Comparison of ENCODE assay signal across 1 cellular context in the genomic region with DNA sequence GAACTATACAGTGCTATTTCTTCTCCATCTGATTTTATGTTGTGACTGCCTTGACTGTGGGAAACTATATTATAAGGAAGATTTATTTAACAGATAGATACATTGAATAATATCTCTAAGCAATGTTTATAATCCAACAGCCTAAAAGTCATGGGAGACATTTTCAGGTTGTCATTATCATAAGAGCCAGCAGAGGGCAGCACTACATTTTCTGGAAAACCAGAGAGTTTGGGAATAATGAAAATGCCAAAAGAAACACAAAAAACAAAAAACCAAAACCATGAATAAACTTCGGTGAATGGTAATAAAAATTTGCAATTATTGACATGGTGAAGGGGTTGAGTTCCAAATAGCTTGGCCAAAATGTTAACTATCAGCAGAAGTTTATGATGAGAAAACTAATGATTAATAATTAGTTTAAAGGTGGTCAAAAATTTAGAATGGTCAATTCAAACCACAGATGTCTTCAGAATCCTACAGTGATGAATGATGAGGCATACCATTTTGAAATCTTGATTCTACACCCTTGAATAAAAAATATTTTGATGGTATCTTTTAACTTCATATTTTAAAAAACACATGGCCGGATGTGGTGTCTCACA.
TF ChIP-seq lines count a peak whose summit lies in the region.

No MANE protein-coding gene starts in this region.

TF ChIP-seq in WTC11, 78 proteins besides CTCF, POLR2A, EP300 and RAD21 (continued from another document):
- TF ChIP-seq ESRRA (CRISPR knock-in tag; IDR thresholded peaks at IDR 0.05; ENCODE audit: borderline replicate concordance) (no peak), NFE2L1 (CRISPR knock-in tag; IDR thresholded peaks at IDR 0.05) (no peak), ZNF121 (CRISPR knock-in tag; IDR thresholded peaks at IDR 0.05) (no peak), ELF4 (CRISPR knock-in tag; IDR thresholded peaks at IDR 0.05; ENCODE audit: low read depth) (no peak), ZNF425 (CRISPR knock-in tag; conservative IDR thresholded peaks at IDR 0.05) (no peak), ATF6 (CRISPR knock-in tag; IDR thresholded peaks at IDR 0.05) (no peak), E2F4 (CRISPR knock-in tag; IDR thresholded peaks at IDR 0.05; ENCODE audit: borderline replicate concordance, low read depth) (no peak), CREB1 (CRISPR knock-in tag; IDR thresholded peaks at IDR 0.05) (no peak), ZBTB43 (CRISPR knock-in tag; IDR thresholded peaks at IDR 0.05) (no peak), ZNF263 (CRISPR knock-in tag; IDR thresholded peaks at IDR 0.05; ENCODE audit: low read depth) (no peak), ATF3 (CRISPR knock-in tag; conservative IDR thresholded peaks at IDR 0.05) (no peak), IRF2 (CRISPR knock-in tag; IDR thresholded peaks at IDR 0.05; ENCODE audit: borderline replicate concordance, low read depth) (no peak)
- TF ChIP-seq, protein P1, sequence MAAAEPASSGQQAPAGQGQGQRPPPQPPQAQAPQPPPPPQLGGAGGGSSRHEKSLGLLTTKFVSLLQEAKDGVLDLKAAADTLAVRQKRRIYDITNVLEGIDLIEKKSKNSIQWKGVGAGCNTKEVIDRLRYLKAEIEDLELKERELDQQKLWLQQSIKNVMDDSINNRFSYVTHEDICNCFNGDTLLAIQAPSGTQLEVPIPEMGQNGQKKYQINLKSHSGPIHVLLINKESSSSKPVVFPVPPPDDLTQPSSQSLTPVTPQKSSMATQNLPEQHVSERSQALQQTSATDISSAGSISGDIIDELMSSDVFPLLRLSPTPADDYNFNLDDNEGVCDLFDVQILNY (CRISPR knock-in tag; IDR thresholded peaks at IDR 0.05) = no peak
- TF ChIP-seq, protein P2, sequence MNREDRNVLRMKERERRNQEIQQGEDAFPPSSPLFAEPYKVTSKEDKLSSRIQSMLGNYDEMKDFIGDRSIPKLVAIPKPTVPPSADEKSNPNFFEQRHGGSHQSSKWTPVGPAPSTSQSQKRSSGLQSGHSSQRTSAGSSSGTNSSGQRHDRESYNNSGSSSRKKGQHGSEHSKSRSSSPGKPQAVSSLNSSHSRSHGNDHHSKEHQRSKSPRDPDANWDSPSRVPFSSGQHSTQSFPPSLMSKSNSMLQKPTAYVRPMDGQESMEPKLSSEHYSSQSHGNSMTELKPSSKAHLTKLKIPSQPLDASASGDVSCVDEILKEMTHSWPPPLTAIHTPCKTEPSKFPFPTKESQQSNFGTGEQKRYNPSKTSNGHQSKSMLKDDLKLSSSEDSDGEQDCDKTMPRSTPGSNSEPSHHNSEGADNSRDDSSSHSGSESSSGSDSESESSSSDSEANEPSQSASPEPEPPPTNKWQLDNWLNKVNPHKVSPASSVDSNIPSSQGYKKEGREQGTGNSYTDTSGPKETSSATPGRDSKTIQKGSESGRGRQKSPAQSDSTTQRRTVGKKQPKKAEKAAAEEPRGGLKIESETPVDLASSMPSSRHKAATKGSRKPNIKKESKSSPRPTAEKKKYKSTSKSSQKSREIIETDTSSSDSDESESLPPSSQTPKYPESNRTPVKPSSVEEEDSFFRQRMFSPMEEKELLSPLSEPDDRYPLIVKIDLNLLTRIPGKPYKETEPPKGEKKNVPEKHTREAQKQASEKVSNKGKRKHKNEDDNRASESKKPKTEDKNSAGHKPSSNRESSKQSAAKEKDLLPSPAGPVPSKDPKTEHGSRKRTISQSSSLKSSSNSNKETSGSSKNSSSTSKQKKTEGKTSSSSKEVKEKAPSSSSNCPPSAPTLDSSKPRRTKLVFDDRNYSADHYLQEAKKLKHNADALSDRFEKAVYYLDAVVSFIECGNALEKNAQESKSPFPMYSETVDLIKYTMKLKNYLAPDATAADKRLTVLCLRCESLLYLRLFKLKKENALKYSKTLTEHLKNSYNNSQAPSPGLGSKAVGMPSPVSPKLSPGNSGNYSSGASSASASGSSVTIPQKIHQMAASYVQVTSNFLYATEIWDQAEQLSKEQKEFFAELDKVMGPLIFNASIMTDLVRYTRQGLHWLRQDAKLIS (CRISPR knock-in tag; IDR thresholded peaks at IDR 0.05; ENCODE audit: borderline replicate concordance) = no peak
